8 cellular contexts compared by ENCODE assay signal in genomic region chr11:20609727-20610707, GRCh38. TPM values are rescaled to one million over a fixed set of nuclear protein-coding genes. Genes with fewer than 3 reads are reported as not detected.
DNase-seq lines count a peak whose midpoint lies in the region; ATAC-seq, FAIRE-seq and TF ChIP-seq lines count a peak whose summit lies in the region.

No MANE protein-coding gene starts in this region.

- no peaks in the 10 kb centered on the region for H3K36me3 Mint-ChIP-seq in natural killer cell treated with Interleukin-12 subunit alpha and Interleukin-12 subunit beta and Interleukin-15 and Interleukin-18, amount 100 ng/mL, for 72 hours

- no peak overlapping the region for H3K27ac ChIP-seq in substantia nigra (ENCODE audit: low read depth, low read length, poor library complexity, severe bottlenecking)

- H3K4me3 Mint-ChIP-seq in natural killer cell treated with Interleukin-12 subunit alpha and Interleukin-12 subunit beta and Interleukin-15 and Interleukin-18, amount 100 ng/mL, for 72 hours = peak overlapping the region; percentile 19

- H3K27ac Mint-ChIP-seq in natural killer cell treated with Interleukin-12 subunit alpha and Interleukin-12 subunit beta and Interleukin-15 and Interleukin-18, amount 100 ng/mL, for 72 hours = no peak overlapping the region

- peaks cover 6 to 9% of the 10 kb centered on the region in 2 donors for H3K4me1 Mint-ChIP-seq in natural killer cell treated with Interleukin-12 subunit alpha and Interleukin-12 subunit beta and Interleukin-15 and Interleukin-18, amount 100 ng/mL, for 72 hours (ENCODE audit: low read depth in 2 of 2)

- no peaks in the 10 kb centered on the region for H3K9me3 Mint-ChIP-seq in natural killer cell treated with Interleukin-12 subunit alpha and Interleukin-12 subunit beta and Interleukin-15 and Interleukin-18, amount 100 ng/mL, for 72 hours

- TF ChIP-seq POLR2A in erythroblast (IDR thresholded peaks at IDR 0.05; ENCODE audit: low read length) = no peak

- DNase-seq in DMS53 (lab: John Stamatoyannopoulos, UW) (peak; percentile 93), HTR-8/SVneo (ENCODE audit: insufficient read length, low spot score) (peak; percentile 72), NOMO-1 treated with dmso at 0.1 percent for 144 hours (lab: John Stamatoyannopoulos, UW; ENCODE audit: unreplicated experiment) (peak; percentile 42), activated T-cell treated with anti-CD3 and anti-CD28 coated beads for 24 hours (ENCODE audit: low read depth) (peak; percentile 35), erythroblast (lab: John Stamatoyannopoulos, UW) (peak; percentile 77 to 88), substantia nigra (lab: John Stamatoyannopoulos, UW) (peak in 47 of 49 donors; percentile 7 to 82 (median 58))
- no peak for DNase-seq in natural killer cell treated with Interleukin-12 subunit alpha and Interleukin-12 subunit beta and Interleukin-15 and Interleukin-18, amount 100 ng/mL, for 72 hours (ENCODE audit: low spot score)

- FAIRE-seq in HTR-8/SVneo (lab: Jason Lieb, UNC) = peak; percentile 82

- ATAC-seq in GM21526 (IDR thresholded peaks at IDR 0.05; ENCODE audit: low FRiP score, unreplicated experiment) = peak; percentile 99
- peak; percentile 65 to 76 for ATAC-seq in natural killer cell treated with Interleukin-12 subunit alpha and Interleukin-12 subunit beta and Interleukin-15 and Interleukin-18, amount 100 ng/mL, for 72 hours

- H3K27me3 Mint-ChIP-seq in natural killer cell treated with Interleukin-12 subunit alpha and Interleukin-12 subunit beta and Interleukin-15 and Interleukin-18, amount 100 ng/mL, for 72 hours = peaks cover 53 to 73% of the 10 kb centered on the region in 2 donors

RNA-seq across cellular contexts. Expression of gene SLC6A5, which starts 10.6 kb away (rescaled TPM):
- not detected for total RNA-seq in natural killer cell treated with Interleukin-12 subunit alpha and Interleukin-12 subunit beta and Interleukin-15 and Interleukin-18, amount 100 ng/mL, for 72 hours

RNA-seq across cellular contexts. Expression of gene NELL1, which starts 59.4 kb away (rescaled TPM):
- not detected for total RNA-seq in natural killer cell treated with Interleukin-12 subunit alpha and Interleukin-12 subunit beta and Interleukin-15 and Interleukin-18, amount 100 ng/mL, for 72 hours
